Comparison of ENCODE assay signal across 27 cellular contexts in genomic region chr10:70976063-70976462, GRCh38.
"Had no signal": no experiment of that assay in that cellular context is flagged by ENCODE, and none has a peak within 500 bp of the region (broad histone marks: within the 10 kb centered on the region; RNA-seq: fewer than 3 reads in every experiment).

No MANE protein-coding gene starts in this region.

- H3K4me3 ChIP-seq: stomach, suprapubic skin, testis, thoracic aorta, thyroid gland, tibial artery, tibial nerve, transverse colon, upper lobe of right lung, uterus, vagina had no signal

- H3K4me1 ChIP-seq: stomach, suprapubic skin, testis, thyroid gland, tibial artery, tibial nerve, transverse colon, upper lobe of right lung, uterus, vagina had no signal

- H3K9me3 Mint-ChIP-seq: stimulated activated effector memory CD8-positive, alpha-beta T cell treated with anti-CD3 and anti-CD28 coated beads, Interleukin-12 subunit alpha, Interleukin-12 subunit beta, amount 100 ng/mL, for 72 hours; stimulated activated naive CD8-positive, alpha-beta T cell treated with anti-CD3 and anti-CD28 coated beads, Interleukin-15, amount 100 ng/mL, for 72 hours had no signal

- H3K27ac Mint-ChIP-seq: stimulated activated memory B cell treated with anti-CD40 and anti-IgM and Interleukin-4, amounts not matched to agents 10 μg/mL and 1 μg/mL and 100 μg/mL, for 72 hours; stimulated activated naive B cell treated with anti-CD40 and anti-IgM and Interleukin-4, amounts not matched to agents 10 μg/mL and 1 μg/mL and 100 μg/mL, for 72 hours; stimulated activated naive CD8-positive, alpha-beta T cell treated with anti-CD3 and anti-CD28 coated beads, Interleukin-15, amount 100 ng/mL, for 72 hours; stimulated activated naive CD8-positive, alpha-beta T cell treated with anti-CD3 and anti-CD28 coated beads, Interleukin-15, Interleukin-2, amounts not matched to agents 100 ng/mL and 50 ng/mL, for 24 hours; type B pancreatic cell had no signal

- H3K4me3 Mint-ChIP-seq: stimulated activated effector memory CD8-positive, alpha-beta T cell treated with anti-CD3 and anti-CD28 coated beads, Interleukin-12 subunit alpha, Interleukin-12 subunit beta, amount 100 ng/mL, for 72 hours; stimulated activated memory B cell treated with anti-CD40 and anti-IgM and Interleukin-4, amounts not matched to agents 10 μg/mL and 1 μg/mL and 100 μg/mL, for 72 hours; stimulated activated naive B cell treated with anti-CD40 and anti-IgM and Interleukin-4, amounts not matched to agents 10 μg/mL and 1 μg/mL and 100 μg/mL, for 72 hours; stimulated activated naive CD8-positive, alpha-beta T cell treated with anti-CD3 and anti-CD28 coated beads, Interleukin-15, amount 100 ng/mL, for 72 hours; stimulated activated naive CD8-positive, alpha-beta T cell treated with anti-CD3 and anti-CD28 coated beads, Interleukin-15, Interleukin-2, amounts not matched to agents 100 ng/mL and 50 ng/mL, for 24 hours; type B pancreatic cell had no signal

- H3K27ac ChIP-seq: stomach, suprapubic skin, testis, thoracic aorta, thyroid gland, tibial artery, tibial nerve, transverse colon, upper lobe of right lung, uterus, vagina had no signal

- H3K4me1 Mint-ChIP-seq: stimulated activated effector memory CD8-positive, alpha-beta T cell treated with anti-CD3 and anti-CD28 coated beads, Interleukin-12 subunit alpha, Interleukin-12 subunit beta, amount 100 ng/mL, for 72 hours; stimulated activated memory B cell treated with anti-CD40 and anti-IgM and Interleukin-4, amounts not matched to agents 10 μg/mL and 1 μg/mL and 100 μg/mL, for 72 hours; stimulated activated naive B cell treated with anti-CD40 and anti-IgM and Interleukin-4, amounts not matched to agents 10 μg/mL and 1 μg/mL and 100 μg/mL, for 72 hours; stimulated activated naive CD8-positive, alpha-beta T cell treated with anti-CD3 and anti-CD28 coated beads, Interleukin-15, amount 100 ng/mL, for 72 hours had no signal

- H3K36me3 ChIP-seq: stomach, suprapubic skin, thoracic aorta, thyroid gland, tibial artery, tibial nerve, transverse colon, upper lobe of right lung, uterus, vagina had no signal

- H3K27me3 ChIP-seq: testis, thyroid gland, tibial nerve, upper lobe of right lung, uterus, vagina had no signal

- ATAC-seq: stimulated activated effector memory CD8-positive, alpha-beta T cell treated with anti-CD3 and anti-CD28 coated beads, Interleukin-12 subunit alpha, Interleukin-12 subunit beta, amount 100 ng/mL, for 72 hours; stimulated activated memory B cell treated with anti-CD40 and anti-IgM and Interleukin-4, amounts not matched to agents 10 μg/mL and 1 μg/mL and 100 μg/mL, for 72 hours; stimulated activated naive B cell treated with anti-CD40 and anti-IgM and Interleukin-4, amounts not matched to agents 10 μg/mL and 1 μg/mL and 100 μg/mL, for 72 hours; stimulated activated naive CD8-positive, alpha-beta T cell treated with anti-CD3 and anti-CD28 coated beads, Interleukin-15, amount 100 ng/mL, for 72 hours; stimulated activated naive CD8-positive, alpha-beta T cell treated with anti-CD3 and anti-CD28 coated beads, Interleukin-15, Interleukin-2, amounts not matched to agents 100 U/mL and 50 U/mL, for 24 hours; upper lobe of right lung had no signal

- H3K9me3 ChIP-seq: suprapubic skin, testis, thyroid gland, uterus, vagina had no signal

- H3K36me3 Mint-ChIP-seq: stimulated activated effector memory CD8-positive, alpha-beta T cell treated with anti-CD3 and anti-CD28 coated beads, Interleukin-12 subunit alpha, Interleukin-12 subunit beta, amount 100 ng/mL, for 72 hours; stimulated activated memory B cell treated with anti-CD40 and anti-IgM and Interleukin-4, amounts not matched to agents 10 μg/mL and 1 μg/mL and 100 μg/mL, for 72 hours; stimulated activated naive B cell treated with anti-CD40 and anti-IgM and Interleukin-4, amounts not matched to agents 10 μg/mL and 1 μg/mL and 100 μg/mL, for 72 hours; type B pancreatic cell had no signal

- DNase-seq: stimulated activated CD4-positive, alpha-beta T cell treated with anti-CD3 and anti-CD28 coated beads, Interleukin-2, amount 100 ng/mL, for 48 hours; stimulated activated CD4-positive, alpha-beta T cell treated with anti-CD3 and anti-CD28 coated beads, Interleukin-4, amount 100 ng/mL, for 1 hour; stimulated activated CD4-positive, alpha-beta T cell treated with anti-CD3 and anti-CD28 coated beads, Interleukin-4, amount 100 ng/mL, for 24 hours; stimulated activated CD4-positive, alpha-beta T cell treated with anti-CD3 and anti-CD28 coated beads, Interleukin-4, amount 100 ng/mL, for 4 hours; stimulated activated CD8-positive, alpha-beta memory T cell treated with anti-CD3 and anti-CD28 coated beads, Interleukin-4, amount 100 ng/mL, for 48 hours; stimulated activated naive B cell treated with anti-CD40 and anti-IgM and Interleukin-4, amounts not matched to agents 10 μg/mL and 1 μg/mL and 100 μg/mL, for 72 hours; stimulated activated naive CD4-positive, alpha-beta T cell; stimulated activated naive CD4-positive, alpha-beta T cell treated with Interleukin-2 at 50 U/mL for 16 hours; stimulated activated naive CD8-positive, alpha-beta T cell treated with anti-CD3 and anti-CD28 coated beads, Interleukin-15, amount 100 ng/mL, for 72 hours; stimulated activated naive CD8-positive, alpha-beta T cell treated with anti-CD3 and anti-CD28 coated beads, Interleukin-15, Interleukin-2, amounts not matched to agents 100 U/mL and 50 U/mL, for 24 hours; stomach; substantia nigra; testis; thyroid gland; tibial artery; transverse colon; trophoblast cell; upper lobe of right lung; uterus had no signal
